Comparison of ENCODE assay signal across 33 cellular contexts in genomic region chr2:41957431-41957830, GRCh38.
"Had no signal": no experiment of that assay in that cellular context is flagged by ENCODE, and none has a peak within 500 bp of the region (broad histone marks: within the 10 kb centered on the region; RNA-seq: fewer than 3 reads in every experiment).

No MANE protein-coding gene starts in this region.

- DNase-seq: activated B cell treated with CpG ODN at 0.5 μM for 24 hours; activated CD4-positive, alpha-beta T cell treated with anti-CD3 and anti-CD28 coated beads for 48 hours; activated CD4-positive, alpha-beta T cell treated with anti-CD3 and anti-CD28 coated beads, Interleukin-2, amount 50 U/mL, for 1 hour; activated CD4-positive, alpha-beta T cell treated with anti-CD3 and anti-CD28 coated beads, Interleukin-2, amount 50 U/mL, for 48 hours; activated CD8-positive, alpha-beta memory T cell treated with anti-CD3 and anti-CD28 coated beads for 24 hours; activated CD8-positive, alpha-beta T cell treated with anti-CD3 and anti-CD28 coated beads for 36 hours; activated effector memory CD4-positive, alpha-beta T cell treated with Interleukin-2 at 50 U/mL for 16 hours; activated gamma-delta T cell treated with Interleukin-2 at 50 U/mL for 16 hours; activated naive CD4-positive, alpha-beta T cell treated with anti-CD3 and anti-CD28 coated beads, Interleukin-2, amount 50 U/mL, for 16 hours; activated naive CD4-positive, alpha-beta T cell treated with Interleukin-2 at 50 U/mL for 16 hours; activated T-cell treated with anti-CD3 and anti-CD28 coated beads, Interleukin-2, amount 50 U/mL, for 4 hours; amniotic stem cell; anterior cingulate cortex; brain microvascular endothelial cell; dorsolateral prefrontal cortex; effector memory CD4-positive, alpha-beta T cell; erythroblast; esophagus squamous epithelium; foreskin melanocyte; T-helper 1 cell; T-helper 17 cell; T1000; WERI-Rb-1 had no signal

- H3K4me3 ChIP-seq: coronary artery, dorsolateral prefrontal cortex, esophagus squamous epithelium, gastroesophageal sphincter had no signal

- H3K36me3 Mint-ChIP-seq: activated naive CD8-positive, alpha-beta T cell had no signal

- H3K4me1 ChIP-seq: gastroesophageal sphincter had no signal

- FAIRE-seq: astrocyte, bronchial epithelial cell had no signal

- H3K27ac Mint-ChIP-seq: activated B cell treated with CpG ODN at 0.5 μM for 24 hours; activated CD8-positive, alpha-beta T cell treated with anti-CD3 and anti-CD28 coated beads for 36 hours; activated naive CD8-positive, alpha-beta T cell; activated T-helper 17 cell treated with anti-CD3 and anti-CD28 coated beads, Interleukin-2, amount 50 U/mL, for 72 hours; dendritic cell treated with granulocyte-macrophage colony-stimulating factor and Interleukin-4, amounts not matched to agents 40 ng/mL and 50 ng/mL, for 4 days; T-helper 17 cell; T-helper 2 cell treated with Interferon-gamma antibody and Interleukin-4, amounts not matched to agents 5 μg/mL and 100 μg/mL, for 36 hours had no signal

- H3K4me3 Mint-ChIP-seq: activated B cell treated with CpG ODN at 0.5 μM for 24 hours; activated CD8-positive, alpha-beta T cell treated with anti-CD3 and anti-CD28 coated beads for 36 hours; activated naive CD8-positive, alpha-beta T cell; activated T-cell treated with anti-CD3 and anti-CD28 coated beads, Interleukin-2, amount 50 U/mL, for 4 hours; activated T-helper 17 cell treated with anti-CD3 and anti-CD28 coated beads, Interleukin-2, amount 50 U/mL, for 72 hours; central memory CD8-positive, alpha-beta T cell; dendritic cell treated with granulocyte-macrophage colony-stimulating factor and Interleukin-4, amounts not matched to agents 40 ng/mL and 50 ng/mL, for 4 days; T-helper 17 cell; T-helper 2 cell treated with Interferon-gamma antibody and Interleukin-4, amounts not matched to agents 5 μg/mL and 100 μg/mL, for 36 hours had no signal

- H3K4me1 Mint-ChIP-seq: central memory CD8-positive, alpha-beta T cell had no signal

- H3K36me3 ChIP-seq: brain microvascular endothelial cell, esophagus squamous epithelium, gastroesophageal sphincter, WERI-Rb-1 had no signal

- ATAC-seq: activated CD4-positive, CD25-positive, alpha-beta regulatory T cell treated with anti-CD3 and anti-CD28 coated beads, Interleukin-2, amount 50 U/mL, for 24 hours; activated CD8-positive, alpha-beta T cell treated with anti-CD3 and anti-CD28 coated beads for 36 hours; activated T-cell treated with anti-CD3 and anti-CD28 coated beads, Interleukin-2, amount 50 U/mL, for 4 hours; activated T-helper 17 cell treated with anti-CD3 and anti-CD28 coated beads, Interleukin-2, amount 50 U/mL, for 72 hours; gastroesophageal sphincter; T-helper 17 cell had no signal

- H3K9me3 Mint-ChIP-seq: activated B cell treated with CpG ODN at 0.5 μM for 24 hours; activated CD8-positive, alpha-beta T cell treated with anti-CD3 and anti-CD28 coated beads for 36 hours; activated T-cell treated with anti-CD3 and anti-CD28 coated beads, Interleukin-2, amount 50 U/mL, for 4 hours; activated T-helper 17 cell treated with anti-CD3 and anti-CD28 coated beads, Interleukin-2, amount 50 U/mL, for 72 hours; central memory CD8-positive, alpha-beta T cell; dendritic cell treated with granulocyte-macrophage colony-stimulating factor and Interleukin-4, amounts not matched to agents 40 ng/mL and 50 ng/mL, for 4 days; T-helper 2 cell treated with Interferon-gamma antibody and Interleukin-4, amounts not matched to agents 5 μg/mL and 100 μg/mL, for 36 hours had no signal

- H3K27me3 ChIP-seq: brain microvascular endothelial cell, dorsolateral prefrontal cortex, esophagus squamous epithelium, gastroesophageal sphincter had no signal

- H3K27ac ChIP-seq: brain microvascular endothelial cell, dorsolateral prefrontal cortex, esophagus squamous epithelium, gastroesophageal sphincter, WERI-Rb-1 had no signal

- H3K9me3 ChIP-seq: esophagus squamous epithelium, gastroesophageal sphincter had no signal
